Comparison of ENCODE assay signal across 1 cellular context in the genomic region with DNA sequence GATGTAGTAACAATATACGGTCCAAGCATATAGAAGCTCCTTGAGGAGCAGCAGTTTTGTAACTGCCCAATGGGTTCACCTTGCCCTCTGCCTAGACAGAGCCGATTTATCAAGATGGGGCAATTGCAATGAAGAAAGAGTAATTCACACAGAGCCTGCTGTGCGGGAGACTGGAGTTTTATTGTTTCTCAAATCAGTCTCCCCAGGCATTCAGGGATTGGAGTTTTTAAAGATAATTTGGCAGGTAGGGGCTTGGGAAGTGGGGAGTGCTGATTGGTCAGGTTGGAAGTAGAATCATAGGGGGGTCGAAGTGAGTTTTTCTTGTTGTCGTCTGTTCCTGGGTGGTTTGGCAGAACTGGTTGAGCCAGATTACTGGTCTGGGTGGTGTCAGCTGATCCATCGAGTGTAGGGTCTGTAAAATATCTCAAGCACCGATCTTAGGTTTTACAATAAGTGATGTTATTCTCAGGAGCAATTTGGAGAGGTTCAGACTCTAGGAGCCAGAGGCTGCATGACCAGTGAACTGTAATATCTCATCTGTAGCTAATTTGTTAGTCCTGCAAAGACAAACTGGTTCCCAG.
TF ChIP-seq lines count a peak whose summit lies in the region.

No MANE protein-coding gene starts in this region.

TF ChIP-seq in H1, 55 proteins besides CTCF, POLR2A, EP300 and RAD21:
- no peak for TF ChIP-seq JUND (IDR thresholded peaks at IDR 0.05; ENCODE audit: low read length)
- TF ChIP-seq CEBPB (IDR thresholded peaks at IDR 0.05; ENCODE audit: low read depth, low read length) = peak; percentile 46; the same call in 1 of the 2 replicates
- TF ChIP-seq NANOG (IDR thresholded peaks at IDR 0.05; ENCODE audit: insufficient read depth, low read depth, low read length, poor library complexity, severe bottlenecking) = peak; percentile 87
- no peak for TF ChIP-seq CTBP2 (IDR thresholded peaks at IDR 0.05; ENCODE audit: borderline replicate concordance, insufficient read depth, insufficient read length, low read length)
- TF ChIP-seq, protein P1, sequence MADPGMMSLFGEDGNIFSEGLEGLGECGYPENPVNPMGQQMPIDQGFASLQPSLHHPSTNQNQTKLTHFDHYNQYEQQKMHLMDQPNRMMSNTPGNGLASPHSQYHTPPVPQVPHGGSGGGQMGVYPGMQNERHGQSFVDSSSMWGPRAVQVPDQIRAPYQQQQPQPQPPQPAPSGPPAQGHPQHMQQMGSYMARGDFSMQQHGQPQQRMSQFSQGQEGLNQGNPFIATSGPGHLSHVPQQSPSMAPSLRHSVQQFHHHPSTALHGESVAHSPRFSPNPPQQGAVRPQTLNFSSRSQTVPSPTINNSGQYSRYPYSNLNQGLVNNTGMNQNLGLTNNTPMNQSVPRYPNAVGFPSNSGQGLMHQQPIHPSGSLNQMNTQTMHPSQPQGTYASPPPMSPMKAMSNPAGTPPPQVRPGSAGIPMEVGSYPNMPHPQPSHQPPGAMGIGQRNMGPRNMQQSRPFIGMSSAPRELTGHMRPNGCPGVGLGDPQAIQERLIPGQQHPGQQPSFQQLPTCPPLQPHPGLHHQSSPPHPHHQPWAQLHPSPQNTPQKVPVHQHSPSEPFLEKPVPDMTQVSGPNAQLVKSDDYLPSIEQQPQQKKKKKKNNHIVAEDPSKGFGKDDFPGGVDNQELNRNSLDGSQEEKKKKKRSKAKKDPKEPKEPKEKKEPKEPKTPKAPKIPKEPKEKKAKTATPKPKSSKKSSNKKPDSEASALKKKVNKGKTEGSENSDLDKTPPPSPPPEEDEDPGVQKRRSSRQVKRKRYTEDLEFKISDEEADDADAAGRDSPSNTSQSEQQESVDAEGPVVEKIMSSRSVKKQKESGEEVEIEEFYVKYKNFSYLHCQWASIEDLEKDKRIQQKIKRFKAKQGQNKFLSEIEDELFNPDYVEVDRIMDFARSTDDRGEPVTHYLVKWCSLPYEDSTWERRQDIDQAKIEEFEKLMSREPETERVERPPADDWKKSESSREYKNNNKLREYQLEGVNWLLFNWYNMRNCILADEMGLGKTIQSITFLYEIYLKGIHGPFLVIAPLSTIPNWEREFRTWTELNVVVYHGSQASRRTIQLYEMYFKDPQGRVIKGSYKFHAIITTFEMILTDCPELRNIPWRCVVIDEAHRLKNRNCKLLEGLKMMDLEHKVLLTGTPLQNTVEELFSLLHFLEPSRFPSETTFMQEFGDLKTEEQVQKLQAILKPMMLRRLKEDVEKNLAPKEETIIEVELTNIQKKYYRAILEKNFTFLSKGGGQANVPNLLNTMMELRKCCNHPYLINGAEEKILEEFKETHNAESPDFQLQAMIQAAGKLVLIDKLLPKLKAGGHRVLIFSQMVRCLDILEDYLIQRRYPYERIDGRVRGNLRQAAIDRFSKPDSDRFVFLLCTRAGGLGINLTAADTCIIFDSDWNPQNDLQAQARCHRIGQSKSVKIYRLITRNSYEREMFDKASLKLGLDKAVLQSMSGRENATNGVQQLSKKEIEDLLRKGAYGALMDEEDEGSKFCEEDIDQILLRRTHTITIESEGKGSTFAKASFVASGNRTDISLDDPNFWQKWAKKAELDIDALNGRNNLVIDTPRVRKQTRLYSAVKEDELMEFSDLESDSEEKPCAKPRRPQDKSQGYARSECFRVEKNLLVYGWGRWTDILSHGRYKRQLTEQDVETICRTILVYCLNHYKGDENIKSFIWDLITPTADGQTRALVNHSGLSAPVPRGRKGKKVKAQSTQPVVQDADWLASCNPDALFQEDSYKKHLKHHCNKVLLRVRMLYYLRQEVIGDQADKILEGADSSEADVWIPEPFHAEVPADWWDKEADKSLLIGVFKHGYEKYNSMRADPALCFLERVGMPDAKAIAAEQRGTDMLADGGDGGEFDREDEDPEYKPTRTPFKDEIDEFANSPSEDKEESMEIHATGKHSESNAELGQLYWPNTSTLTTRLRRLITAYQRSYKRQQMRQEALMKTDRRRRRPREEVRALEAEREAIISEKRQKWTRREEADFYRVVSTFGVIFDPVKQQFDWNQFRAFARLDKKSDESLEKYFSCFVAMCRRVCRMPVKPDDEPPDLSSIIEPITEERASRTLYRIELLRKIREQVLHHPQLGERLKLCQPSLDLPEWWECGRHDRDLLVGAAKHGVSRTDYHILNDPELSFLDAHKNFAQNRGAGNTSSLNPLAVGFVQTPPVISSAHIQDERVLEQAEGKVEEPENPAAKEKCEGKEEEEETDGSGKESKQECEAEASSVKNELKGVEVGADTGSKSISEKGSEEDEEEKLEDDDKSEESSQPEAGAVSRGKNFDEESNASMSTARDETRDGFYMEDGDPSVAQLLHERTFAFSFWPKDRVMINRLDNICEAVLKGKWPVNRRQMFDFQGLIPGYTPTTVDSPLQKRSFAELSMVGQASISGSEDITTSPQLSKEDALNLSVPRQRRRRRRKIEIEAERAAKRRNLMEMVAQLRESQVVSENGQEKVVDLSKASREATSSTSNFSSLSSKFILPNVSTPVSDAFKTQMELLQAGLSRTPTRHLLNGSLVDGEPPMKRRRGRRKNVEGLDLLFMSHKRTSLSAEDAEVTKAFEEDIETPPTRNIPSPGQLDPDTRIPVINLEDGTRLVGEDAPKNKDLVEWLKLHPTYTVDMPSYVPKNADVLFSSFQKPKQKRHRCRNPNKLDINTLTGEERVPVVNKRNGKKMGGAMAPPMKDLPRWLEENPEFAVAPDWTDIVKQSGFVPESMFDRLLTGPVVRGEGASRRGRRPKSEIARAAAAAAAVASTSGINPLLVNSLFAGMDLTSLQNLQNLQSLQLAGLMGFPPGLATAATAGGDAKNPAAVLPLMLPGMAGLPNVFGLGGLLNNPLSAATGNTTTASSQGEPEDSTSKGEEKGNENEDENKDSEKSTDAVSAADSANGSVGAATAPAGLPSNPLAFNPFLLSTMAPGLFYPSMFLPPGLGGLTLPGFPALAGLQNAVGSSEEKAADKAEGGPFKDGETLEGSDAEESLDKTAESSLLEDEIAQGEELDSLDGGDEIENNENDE (IDR thresholded peaks at IDR 0.05; ENCODE audit: insufficient replicate concordance, low read length) = no peak
- peak in 1 of 2 experiments; percentile 70; a peak in 1 of 4 replicates for TF ChIP-seq HDAC2 (IDR thresholded peaks at IDR 0.05; ENCODE audit: borderline replicate concordance in 1 of 2, low read depth in 2 of 2, low read length in 2 of 2)
- TF ChIP-seq SP2 (IDR thresholded peaks at IDR 0.05; ENCODE audit: low read length) = no peak
- no peak for TF ChIP-seq SIN3A (conservative IDR thresholded peaks at IDR 0.05 in 1 of 2, IDR thresholded peaks at IDR 0.05 in 1 of 2; ENCODE audit: low read depth in 1 of 2, low read length in 2 of 2)
- no peak for TF ChIP-seq CREB1 (IDR thresholded peaks at IDR 0.05)
